In genomic region chr1:213393860-213394259, GRCh38 we compare ENCODE assay signal across 1 cellular context.
TF ChIP-seq lines count a peak whose summit lies in the region.

No MANE protein-coding gene starts in this region.

TF ChIP-seq in HepG2, 621 proteins besides CTCF, POLR2A, EP300 and RAD21 (continued from another document and continues in another):
- TF ChIP-seq ZNF280B (CRISPR knock-in tag; IDR thresholded peaks at IDR 0.05; ENCODE audit: borderline replicate concordance) (no peak), ZNF788 (CRISPR knock-in tag; IDR thresholded peaks at IDR 0.05; ENCODE audit: borderline replicate concordance) (peak; percentile 81; the same call in 1 of the 2 replicates), HDAC2 (CRISPR knock-in tag; IDR thresholded peaks at IDR 0.05) (peak; percentile 62; the same call in 1 of the 2 replicates), KMT2B (CRISPR knock-in tag; IDR thresholded peaks at IDR 0.05) (no peak), ZNF136 (CRISPR knock-in tag; IDR thresholded peaks at IDR 0.05; ENCODE audit: low read depth) (no peak), ZBTB1 (CRISPR knock-in tag; IDR thresholded peaks at IDR 0.05; ENCODE audit: borderline replicate concordance) (no peak), GLMP (CRISPR knock-in tag; IDR thresholded peaks at IDR 0.05; ENCODE audit: borderline replicate concordance) (no peak), ZNF234 (CRISPR knock-in tag; conservative IDR thresholded peaks at IDR 0.05) (no peak), TCF12 (IDR thresholded peaks at IDR 0.05) (no peak), TCF12 (CRISPR knock-in tag; IDR thresholded peaks at IDR 0.05) (no peak), ZNF772 (CRISPR knock-in tag; IDR thresholded peaks at IDR 0.05) (no peak), KDM4B (CRISPR knock-in tag; IDR thresholded peaks at IDR 0.05) (no peak), MNT (IDR thresholded peaks at IDR 0.05) (0 out of 2 replicates have a peak, but pooled peaks have one; percentile 7), HNF1B (CRISPR knock-in tag; IDR thresholded peaks at IDR 0.05) (no peak), ZNF501 (CRISPR knock-in tag; IDR thresholded peaks at IDR 0.05) (no peak), ZNF615 (CRISPR knock-in tag; IDR thresholded peaks at IDR 0.05; ENCODE audit: borderline replicate concordance) (no peak), ZNF430 (CRISPR knock-in tag; IDR thresholded peaks at IDR 0.05) (no peak), ETV6 (CRISPR knock-in tag; conservative IDR thresholded peaks at IDR 0.05) (no peak), ZBTB44 (CRISPR knock-in tag; IDR thresholded peaks at IDR 0.05) (no peak), GTF2F1 (IDR thresholded peaks at IDR 0.05; ENCODE audit: low read length) (no peak), MED1 (CRISPR knock-in tag; IDR thresholded peaks at IDR 0.05) (peak; percentile 65), ZNF3 (CRISPR knock-in tag; IDR thresholded peaks at IDR 0.05) (no peak), SP2 (CRISPR knock-in tag; IDR thresholded peaks at IDR 0.05) (no peak), TFAP4 (IDR thresholded peaks at IDR 0.05; ENCODE audit: borderline replicate concordance, low read depth) (peak; percentile 12; the same call in 1 of the 2 replicates), HBP1 (CRISPR knock-in tag; IDR thresholded peaks at IDR 0.05; ENCODE audit: low read depth) (no peak), ZNF333 (CRISPR knock-in tag; IDR thresholded peaks at IDR 0.05; ENCODE audit: borderline replicate concordance) (no peak), MTERF4 (CRISPR knock-in tag; IDR thresholded peaks at IDR 0.05) (no peak), MAFK (conservative IDR thresholded peaks at IDR 0.05 in 1 of 2, IDR thresholded peaks at IDR 0.05 in 1 of 2; ENCODE audit: low read length in 2 of 2) (no peak), ZNF207 (IDR thresholded peaks at IDR 0.05; ENCODE audit: borderline replicate concordance) (no peak), ZFP62 (CRISPR knock-in tag; IDR thresholded peaks at IDR 0.05) (no peak), DR1 (CRISPR knock-in tag; IDR thresholded peaks at IDR 0.05) (no peak), TBP (CRISPR knock-in tag; IDR thresholded peaks at IDR 0.05) (no peak), ZNF414 (CRISPR knock-in tag; IDR thresholded peaks at IDR 0.05) (no peak), BRD4 (CRISPR knock-in tag; IDR thresholded peaks at IDR 0.05) (peak; percentile 73; the same call in 1 of the 2 replicates), ARNT (IDR thresholded peaks at IDR 0.05) (no peak), TRIM24 (CRISPR knock-in tag; IDR thresholded peaks at IDR 0.05) (no peak), NFRKB (IDR thresholded peaks at IDR 0.05) (no peak), DMAP1 (CRISPR knock-in tag; IDR thresholded peaks at IDR 0.05) (0 out of 2 replicates have a peak, but pooled peaks have one; percentile 25), ARID4A (CRISPR knock-in tag; IDR thresholded peaks at IDR 0.05; ENCODE audit: borderline replicate concordance) (peak; percentile 30; the same call in 1 of the 2 replicates)
